In genomic region chr17:31095239-31096105, GRCh38 we compare ENCODE assay signal across 8 cellular contexts. TPM values are rescaled to one million over a fixed set of nuclear protein-coding genes. Genes with fewer than 3 reads are reported as not detected.
DNase-seq lines count a peak whose midpoint lies in the region; ATAC-seq lines count a peak whose summit lies in the region.

No MANE protein-coding gene starts in this region.

- H3K36me3 ChIP-seq in muscle layer of duodenum (ENCODE audit: control insufficient read depth in 1 of 2, insufficient read depth in 2 of 2, low read length in 2 of 2) (peaks cover 0 to 4% of the 10 kb centered on the region in 2 donors), thymus (ENCODE audit: control insufficient read depth, insufficient read depth) (no peaks in the 10 kb centered on the region)

- H3K4me1 ChIP-seq in muscle layer of duodenum (ENCODE audit: control insufficient read depth in 1 of 2, insufficient read depth in 2 of 2, low read length in 2 of 2) (peaks cover 0 to 11% of the 10 kb centered on the region in 2 donors), thymus (ENCODE audit: control insufficient read depth, insufficient read depth, low read length) (peaks cover 7% of the 10 kb centered on the region)

- DNase-seq in NOMO-1 treated with DMSO at 0.1 percent for 48 hours (lab: John Stamatoyannopoulos, UW; ENCODE audit: unreplicated experiment), result peak; percentile 39
- DNase-seq in activated T-helper 1 cell treated with anti-CD3 and anti-CD28 coated beads, Interleukin-12 subunit alpha, Interleukin-12 subunit beta, Interleukin-2, Interleukin-4 antibody, amounts not matched to agents 30 ng/mL and 10 ng/mL and 1 ng/mL, durations not matched to agents 14 hours and 24 hours and 36 hours (ENCODE audit: low spot score), result no peak
- DNase-seq in fibroblast of gingiva (ENCODE audit: low read depth), result peak; percentile 38

- under 1% methylated on average over 44 of the region's 44 CpGs for WGBS in thymus

- H3K27me3 ChIP-seq in muscle layer of duodenum (ENCODE audit: low read depth, low read length), result no peaks in the 10 kb centered on the region
- no peaks in the 10 kb centered on the region for H3K27me3 ChIP-seq in thymus (ENCODE audit: control insufficient read depth, insufficient read depth)

- H3K9me3 Mint-ChIP-seq in activated T-helper 1 cell treated with anti-CD3 and anti-CD28 coated beads, Interleukin-12 subunit alpha, Interleukin-12 subunit beta, Interleukin-2, Interleukin-4 antibody, amounts not matched to agents 30 ng/mL and 10 ng/mL and 1 ng/mL, durations not matched to agents 14 hours and 24 hours and 36 hours, result no peaks in the 10 kb centered on the region

- H3K4me1 Mint-ChIP-seq in activated T-helper 1 cell treated with anti-CD3 and anti-CD28 coated beads, Interleukin-12 subunit alpha, Interleukin-12 subunit beta, Interleukin-2, Interleukin-4 antibody, amounts not matched to agents 30 ng/mL and 10 ng/mL and 1 ng/mL, durations not matched to agents 14 hours and 24 hours and 36 hours (ENCODE audit: low read depth), result peaks cover 14% of the 10 kb centered on the region

- peak overlapping the region; percentile 72 for H3K27ac Mint-ChIP-seq in activated T-helper 1 cell treated with anti-CD3 and anti-CD28 coated beads, Interleukin-12 subunit alpha, Interleukin-12 subunit beta, Interleukin-2, Interleukin-4 antibody, amounts not matched to agents 30 ng/mL and 10 ng/mL and 1 ng/mL, durations not matched to agents 14 hours and 24 hours and 36 hours

- peak overlapping the region; percentile 85 for H3K4me3 ChIP-seq in GM08714 (ENCODE audit: low read length)
- peak overlapping the region; percentile 89 to 94 for H3K4me3 ChIP-seq in muscle layer of duodenum (ENCODE audit: low read depth in 1 of 2, low read length in 2 of 2)
- H3K4me3 ChIP-seq in thymus (ENCODE audit: low read length), result peak overlapping the region; percentile 97

- no peaks in the 10 kb centered on the region for H3K36me3 Mint-ChIP-seq in activated T-helper 1 cell treated with anti-CD3 and anti-CD28 coated beads, Interleukin-12 subunit alpha, Interleukin-12 subunit beta, Interleukin-2, Interleukin-4 antibody, amounts not matched to agents 30 ng/mL and 10 ng/mL and 1 ng/mL, durations not matched to agents 14 hours and 24 hours and 36 hours (ENCODE audit: low read depth)

- no peaks in the 10 kb centered on the region for H3K27me3 Mint-ChIP-seq in activated T-helper 1 cell treated with anti-CD3 and anti-CD28 coated beads, Interleukin-12 subunit alpha, Interleukin-12 subunit beta, Interleukin-2, Interleukin-4 antibody, amounts not matched to agents 30 ng/mL and 10 ng/mL and 1 ng/mL, durations not matched to agents 14 hours and 24 hours and 36 hours (ENCODE audit: insufficient read depth)

- peak overlapping the region; percentile 97 for H3K4me3 Mint-ChIP-seq in activated T-helper 1 cell treated with anti-CD3 and anti-CD28 coated beads, Interleukin-12 subunit alpha, Interleukin-12 subunit beta, Interleukin-2, Interleukin-4 antibody, amounts not matched to agents 30 ng/mL and 10 ng/mL and 1 ng/mL, durations not matched to agents 14 hours and 24 hours and 36 hours

- H3K9me3 ChIP-seq in muscle layer of duodenum (ENCODE audit: control insufficient read depth in 1 of 2, low read length in 2 of 2) (no peaks in the 10 kb centered on the region), thymus (ENCODE audit: control insufficient read depth) (no peaks in the 10 kb centered on the region)

- intact Hi-C loops in activated T-helper 1 cell treated with anti-CD3 and anti-CD28 coated beads, Interleukin-12 subunit alpha, Interleukin-12 subunit beta, Interleukin-2, Interleukin-4 antibody, amounts not matched to agents 30 ng/mL and 10 ng/mL and 1 ng/mL, durations not matched to agents 14 hours and 24 hours and 36 hours (cut with micrococcal nuclease), result loop anchor here (2.0 to 10.0 kb wide), 5 partner anchors 87 to 279 kb away; partner anchors contain the start of genes EVI2B and TEFM

- ATAC-seq in HG02852 (IDR thresholded peaks at IDR 0.05; ENCODE audit: unreplicated experiment), result peak; percentile 9
- ATAC-seq in HG03469 (IDR thresholded peaks at IDR 0.05; ENCODE audit: unreplicated experiment), result no peak

- H3K27ac ChIP-seq in muscle layer of duodenum (ENCODE audit: low read length) (peak overlapping the region; percentile 83), thymus (ENCODE audit: low read depth) (peak overlapping the region; percentile 87)

RNA-seq across cellular contexts. Expression of gene NF1, which starts 0.7 kb away (rescaled TPM):
- 30.0 and 31.5 TPM in 2 replicates for total RNA-seq in activated T-helper 1 cell treated with anti-CD3 and anti-CD28 coated beads, Interleukin-12 subunit alpha, Interleukin-12 subunit beta, Interleukin-2, Interleukin-4 antibody, amounts not matched to agents 30 ng/mL and 10 ng/mL and 1 ng/mL, durations not matched to agents 14 hours and 24 hours and 36 hours
- 10.3 TPM for polyA plus RNA-seq in thymus
